8 cellular contexts compared by ENCODE assay signal in the genomic region with DNA sequence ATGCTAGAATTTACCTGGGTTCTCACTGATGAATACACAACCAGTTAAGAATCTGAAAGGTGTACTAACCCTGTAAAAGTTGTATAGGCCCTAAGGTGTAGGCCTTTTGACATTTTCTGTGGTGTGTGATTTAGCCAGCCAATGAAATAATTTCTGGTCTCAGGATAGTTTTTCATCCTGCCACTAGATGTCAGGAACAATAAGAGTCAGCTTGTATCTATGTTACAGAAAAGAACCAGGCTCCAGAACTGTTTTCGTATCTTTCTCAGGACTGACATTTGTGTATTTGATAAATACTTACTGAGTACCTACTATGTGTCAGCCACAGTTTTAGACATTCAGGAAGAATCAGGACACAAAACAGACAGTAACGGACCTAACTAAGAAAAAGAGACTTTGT.
DNase-seq lines count a peak whose midpoint lies in the region; ATAC-seq and TF ChIP-seq lines count a peak whose summit lies in the region.

No MANE protein-coding gene starts in this region.

- H3K9ac ChIP-seq in Loucy (ENCODE audit: low read depth, low read length, poor library complexity, severe bottlenecking): no peak overlapping the region

- no peaks in the 10 kb centered on the region for H3K9me3 ChIP-seq in Loucy (ENCODE audit: insufficient read depth, low read depth, low read length)

- no peaks in the 10 kb centered on the region for H3K79me2 ChIP-seq in Loucy (ENCODE audit: insufficient read depth, low read length)

- H3K4me1 ChIP-seq in Loucy (ENCODE audit: insufficient read depth, low read length, poor library complexity, severe bottlenecking): no peaks in the 10 kb centered on the region

- H3K27me3 Mint-ChIP-seq in mesothelial cell of epicardium (ENCODE audit: low read depth): no peaks in the 10 kb centered on the region

- no peak overlapping the region for H3K4me2 ChIP-seq in Loucy (ENCODE audit: low read depth, low read length, poor library complexity, severe bottlenecking)

- no peak overlapping the region for H3K27ac Mint-ChIP-seq in mesothelial cell of epicardium

- H3K4me3 ChIP-seq in BJ (ENCODE audit: low read depth, low read length): no peak overlapping the region
- H3K4me3 ChIP-seq in Loucy (ENCODE audit: low read length, poor library complexity, severe bottlenecking): no peak overlapping the region

- H3K27me3 ChIP-seq in BJ (ENCODE audit: control insufficient read depth, insufficient read depth, low read length) (0 out of 2 replicates have a peak, but pooled peaks cover 2% of the 10 kb centered on the region), Loucy (ENCODE audit: insufficient read depth, low read length, poor library complexity, severe bottlenecking) (no peaks in the 10 kb centered on the region)

- DNase-seq in BJ (ENCODE audit: low read depth): no peak
- DNase-seq in GM20000 (ENCODE audit: low spot score): peak; percentile 26
- DNase-seq in T47D (ENCODE audit: low read depth in 1 of 2, low spot score in 1 of 2): peak; percentile 44 to 68
- no peak for DNase-seq in mesothelial cell of epicardium (ENCODE audit: low spot score in 2 of 2, unreplicated experiment in 2 of 2)
- DNase-seq in NCI-H1694 treated with DMSO at 0.1 percent for 48 hours (lab: John Stamatoyannopoulos, UW): no peak

- no peaks in the 10 kb centered on the region for H3K36me3 Mint-ChIP-seq in mesothelial cell of epicardium

- H3K9me2 ChIP-seq in Loucy (replicated peaks; ENCODE audit: low read depth, low read length): no peaks in the 10 kb centered on the region

- peaks cover 5% of the 10 kb centered on the region for H3K4me1 Mint-ChIP-seq in mesothelial cell of epicardium

- H3K36me3 ChIP-seq in BJ (ENCODE audit: control insufficient read depth, insufficient read depth, low read length): no peaks in the 10 kb centered on the region
- no peaks in the 10 kb centered on the region for H3K36me3 ChIP-seq in Loucy (ENCODE audit: insufficient read depth, low read length)

- ATAC-seq in HG02970 (IDR thresholded peaks at IDR 0.05; ENCODE audit: low FRiP score, unreplicated experiment) (no peak), GM19324 (IDR thresholded peaks at IDR 0.05; ENCODE audit: low FRiP score, unreplicated experiment) (no peak)

- in situ Hi-C loops in T47D (cut with HindIII; ENCODE audit: low pct_unique_long_range_greater_than_20kb, low sequenced_read_pairs): no loop called here

- H3K4me3 Mint-ChIP-seq in mesothelial cell of epicardium: no peak overlapping the region

- no peaks in the 10 kb centered on the region for H3F3A ChIP-seq in Loucy (ENCODE audit: low read depth)

- no peaks in the 10 kb centered on the region for H4K20me1 ChIP-seq in Loucy (ENCODE audit: insufficient read depth, low read length, poor library complexity, severe bottlenecking)

- no peaks in the 10 kb centered on the region for H3K9me3 Mint-ChIP-seq in mesothelial cell of epicardium

- TF ChIP-seq CTCF in BJ (IDR thresholded peaks at IDR 0.05; ENCODE audit: insufficient read depth, low read depth, low read length) (peak; percentile 55), GM20000 (IDR thresholded peaks at IDR 0.05; ENCODE audit: extremely low read depth, missing control alignments) (no peak), Loucy (conservative IDR thresholded peaks at IDR 0.05; ENCODE audit: low read length) (peak; percentile 49), mesothelial cell of epicardium (IDR thresholded peaks at IDR 0.05; ENCODE audit: unreplicated experiment) (peak; percentile 25)

- CTCF ChIA-PET in BJ (lab: Yijun Ruan, JAX): no interaction called here

- H2AFZ ChIP-seq in Loucy (ENCODE audit: low read length): no peak overlapping the region

- POLR2A ChIA-PET in BJ (lab: Charles Lee): no interaction called here

Comparison
In these comparisons a context has a peak if more than half of its experiments do, and no peak if none do; other contexts are left out.
1. DNase-seq: peak in GM20000 (single experiment) and T47D (2 of 2); none in BJ (single experiment), mesothelial cell of epicardium (0 of 2) and NCI-H1694 treated with DMSO at 0.1 percent for 48 hours (single experiment).